ENCODE assay signal across 13 cellular contexts in genomic region chr4:185580699-185581098, GRCh38. TPM values are rescaled to one million over a fixed set of nuclear protein-coding genes. Genes with fewer than 3 reads are reported as not detected.
"Had no signal": no experiment of that assay in that cellular context is flagged by ENCODE, and none has a peak within 500 bp of the region (broad histone marks: within the 10 kb centered on the region; RNA-seq: fewer than 3 reads in every experiment).

No MANE protein-coding gene starts in this region.

- H3K27ac ChIP-seq: brain microvascular endothelial cell, left ventricle myocardium inferior, pancreas, tibial nerve had no signal

- H3K4me3 ChIP-seq: left ventricle myocardium inferior, pancreas, tibial nerve had no signal

- H3K27me3 ChIP-seq: brain microvascular endothelial cell, pancreas, tibial nerve had no signal

- FAIRE-seq: pancreas, small intestine had no signal

- DNase-seq: amygdala, brain microvascular endothelial cell, head of caudate nucleus, left ventricle myocardium inferior, mesenchymal stem cell, pancreas, small intestine had no signal

- H3K36me3 ChIP-seq: brain microvascular endothelial cell, left ventricle myocardium inferior, pancreas, tibial nerve had no signal

- H3K4me1 ChIP-seq: pancreas, tibial nerve had no signal

- H3K9me3 ChIP-seq: left ventricle myocardium inferior, pancreas, tibial nerve had no signal

- ATAC-seq: activated CD4-positive, CD25-positive, alpha-beta regulatory T cell treated with anti-CD3 and anti-CD28 coated beads, Interleukin-2, amount 50 U/mL, for 24 hours; activated naive CD4-positive, alpha-beta T cell treated with anti-CD3 and anti-CD28 coated beads, Interleukin-2, amount 50 U/mL, for 72 hours; esophagus mucosa; stimulated activated memory B cell treated with anti-CD40 and anti-IgM and Interleukin-4, amounts not matched to agents 10 μg/mL and 1 μg/mL and 100 μg/mL, for 72 hours had no signal

RNA-seq across cellular contexts. Expression of gene PDLIM3, which starts 45.4 kb away (rescaled TPM):
- total RNA-seq: T-helper 2 cell treated with Interferon-gamma antibody and Interleukin-4, amounts not matched to agents 100 ng/mL and 5 ng/mL, for 36 hours had no signal
